Comparison of ENCODE assay signal across 10 cellular contexts in the genomic region with DNA sequence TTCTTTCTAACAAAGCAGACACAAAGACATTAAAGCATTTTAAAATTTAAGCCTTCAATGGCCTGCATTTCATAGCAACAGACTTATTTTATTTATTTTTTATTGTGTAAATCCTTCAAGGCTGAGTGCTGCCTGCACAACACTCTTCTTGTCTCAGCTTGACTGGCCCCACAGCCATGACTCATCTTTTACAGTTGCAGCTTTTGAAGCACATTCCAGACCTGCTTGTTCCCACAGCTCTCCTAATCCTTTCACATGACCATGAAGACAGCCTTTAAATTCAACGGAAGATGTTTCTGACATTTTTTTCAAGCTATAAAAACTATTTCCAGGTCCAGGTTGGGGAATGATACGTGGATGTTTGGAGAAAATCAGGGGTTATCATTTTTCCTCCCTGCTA.
A peak's percentile ranks its signal among the peaks of the same experiment; 100 is the strongest.
DNase-seq lines count a peak whose midpoint lies in the region; ATAC-seq and TF ChIP-seq lines count a peak whose summit lies in the region.
"Had no signal": no experiment of that assay in that cellular context is flagged by ENCODE, and none has a peak within 500 bp of the region (broad histone marks: within the 10 kb centered on the region; RNA-seq: fewer than 3 reads in every experiment).

No MANE protein-coding gene starts in this region.

- no peak for TF ChIP-seq POLR2A in suprapubic skin (IDR thresholded peaks at IDR 0.05)

- H3K4me2 ChIP-seq in hepatocyte = peak overlapping the region; percentile 66

- in situ Hi-C loops in SK-MEL-5 (cut with HindIII; ENCODE audit: low pct_unique_long_range_greater_than_20kb, low sequenced_read_pairs) = no loop called here

- H3K27me3 Mint-ChIP-seq in effector memory CD8-positive, alpha-beta T cell = no peaks in the 10 kb centered on the region

- H3K4me1 ChIP-seq in hepatocyte (ENCODE audit: insufficient read depth) = peaks cover 5% of the 10 kb centered on the region
- peaks cover 7% of the 10 kb centered on the region for H3K4me1 ChIP-seq in suprapubic skin
- H3K4me1 ChIP-seq: gastrocnemius medialis had no signal

- no peaks in the 10 kb centered on the region for H3K36me3 Mint-ChIP-seq in effector memory CD8-positive, alpha-beta T cell (ENCODE audit: insufficient read depth)

- TF ChIP-seq CTCF in hepatocyte (IDR thresholded peaks at IDR 0.05; ENCODE audit: poor library complexity) (no peak), suprapubic skin (IDR thresholded peaks at IDR 0.05) (no peak)

- peak; percentile 8 for DNase-seq in NCI-H2196 treated with DMSO at 0.1 percent for 48 hours (lab: John Stamatoyannopoulos, UW; ENCODE audit: unreplicated experiment)
- no peak for DNase-seq in NCI-H2196 (lab: John Stamatoyannopoulos, UW; ENCODE audit: unreplicated experiment)
- peak; percentile 94 for DNase-seq in SK-MEL-5 (ENCODE audit: low read depth, low spot score)
- DNase-seq in hepatocyte (ENCODE audit: low spot score) = peak; percentile 85
- DNase-seq in suprapubic skin (ENCODE audit: low spot score in 2 of 2) = no peak
- DNase-seq in effector memory CD8-positive, alpha-beta T cell = no peak
- DNase-seq: activated CD4-positive, alpha-beta T cell treated with anti-CD3 and anti-CD28 coated beads for 4 hours; gastrocnemius medialis had no signal

- H3K9me3 ChIP-seq in hepatocyte (ENCODE audit: low read depth) = no peaks in the 10 kb centered on the region
- peaks cover 2% of the 10 kb centered on the region for H3K9me3 ChIP-seq in suprapubic skin
- H3K9me3 ChIP-seq: gastrocnemius medialis had no signal

- no peak overlapping the region for H3K4me3 ChIP-seq in hepatocyte
- no peak overlapping the region for H3K4me3 ChIP-seq in suprapubic skin
- H3K4me3 ChIP-seq: gastrocnemius medialis had no signal

- peak overlapping the region; percentile 58 for H3K27ac ChIP-seq in hepatocyte
- peak overlapping the region; percentile 76 for H3K27ac ChIP-seq in suprapubic skin
- H3K27ac ChIP-seq: gastrocnemius medialis had no signal

- peaks cover 4 to 12% of the 10 kb centered on the region in 2 donors for H3K9me3 Mint-ChIP-seq in effector memory CD8-positive, alpha-beta T cell

- H4K20me1 ChIP-seq in hepatocyte (ENCODE audit: insufficient read depth, poor library complexity, severe bottlenecking) = no peaks in the 10 kb centered on the region

- no peaks in the 10 kb centered on the region for H3K9me2 ChIP-seq in hepatocyte (replicated peaks; ENCODE audit: insufficient read depth)

- no peaks in the 10 kb centered on the region for H3K4me1 Mint-ChIP-seq in effector memory CD8-positive, alpha-beta T cell (ENCODE audit: low read depth in 2 of 2)

- H3K36me3 ChIP-seq in hepatocyte (replicated peaks; ENCODE audit: insufficient read depth, low read depth) (no peaks in the 10 kb centered on the region), suprapubic skin (no peaks in the 10 kb centered on the region)
- H3K36me3 ChIP-seq: gastrocnemius medialis had no signal

- no peak overlapping the region for H3K27ac Mint-ChIP-seq in effector memory CD8-positive, alpha-beta T cell

- WGBS in hepatocyte (ENCODE audit: low lambda C conversion rate, missing lambda C conversion rate) = 2% methylated on average over 2 of the region's 2 CpGs
- WGBS in suprapubic skin = 19% methylated on average over 2 of the region's 2 CpGs

- H3K4me3 Mint-ChIP-seq in effector memory CD8-positive, alpha-beta T cell = no peak overlapping the region

- H3K27me3 ChIP-seq in hepatocyte (no peaks in the 10 kb centered on the region), suprapubic skin (no peaks in the 10 kb centered on the region)
- H3K27me3 ChIP-seq: gastrocnemius medialis had no signal

- ATAC-seq in effector memory CD8-positive, alpha-beta T cell (replicated peaks) = no peak
- ATAC-seq in HG03097 (IDR thresholded peaks at IDR 0.05; ENCODE audit: low FRiP score, unreplicated experiment) (no peak), GM21717 (IDR thresholded peaks at IDR 0.05; ENCODE audit: unreplicated experiment) (no peak)
- ATAC-seq: gastrocnemius medialis had no signal

- TF ChIP-seq EP300 in suprapubic skin (IDR thresholded peaks at IDR 0.05) = no peak

- H3K79me2 ChIP-seq in hepatocyte = no peaks in the 10 kb centered on the region

- H2AFZ ChIP-seq in hepatocyte = peak overlapping the region; percentile 6

Comparison
In these comparisons a context has a peak if more than half of its experiments do, and no peak if none do; other contexts are left out.
1. DNase-seq: peak in NCI-H2196 treated with DMSO at 0.1 percent for 48 hours (single experiment), SK-MEL-5 (single experiment) and hepatocyte (single experiment); none in NCI-H2196 (single experiment), suprapubic skin (0 of 2) and effector memory CD8-positive, alpha-beta T cell (0 of 3).